1 cellular context compared by ENCODE assay signal in genomic region chr1:77961392-77961791, GRCh38.
TF ChIP-seq lines count a peak whose summit lies in the region.

No MANE protein-coding gene starts in this region.

TF ChIP-seq in GM12878, 131 proteins besides CTCF, POLR2A, EP300 and RAD21:
- no peak for TF ChIP-seq CBX3 (IDR thresholded peaks at IDR 0.05; ENCODE audit: borderline replicate concordance, low read depth)
- TF ChIP-seq NR2C1 (IDR thresholded peaks at IDR 0.05) = no peak
- TF ChIP-seq POLR2AphosphoS5 (IDR thresholded peaks at IDR 0.05; ENCODE audit: low read length) = 0 out of 2 replicates have a peak, but pooled peaks have one; percentile 27
TF ChIP-seq in GM12878: peak in this region for 1.
